Comparison of ENCODE assay signal across 8 cellular contexts in genomic region chr4:113979157-113979972, GRCh38. TPM values are rescaled to one million over a fixed set of nuclear protein-coding genes. Genes with fewer than 3 reads are reported as not detected.
DNase-seq lines count a peak whose midpoint lies in the region; ATAC-seq and TF ChIP-seq lines count a peak whose summit lies in the region.

TSS of gene ARSJ (minus strand) at chr4:113979647. CDS start at chr4:113978834, 813 bp downstream.

- TF ChIP-seq CTCF in RWPE1 (conservative IDR thresholded peaks at IDR 0.05; ENCODE audit: low read depth) (no peak), MCF 10A (IDR thresholded peaks at IDR 0.05; ENCODE audit: unreplicated experiment) (peak; percentile 34), progenitor cell of endocrine pancreas (IDR thresholded peaks at IDR 0.05; ENCODE audit: unreplicated experiment) (no peak)

- POLR2A ChIA-PET in RWPE1 (lab: Yijun Ruan, JAX; ENCODE audit: low non-redundant PET), result interaction anchor here (0.5 kb wide), 1 partner anchor 79 kb away, joined by 3 read pairs; no protein-coding TSS in a partner anchor
- POLR2A ChIA-PET in MCF 10A (lab: Yijun Ruan, JAX), result interaction anchor here (0.6 to 6.1 kb wide), 32 partner anchors 8 to 533 kb away, joined by 3 to 125 read pairs (median 6); no protein-coding TSS in a partner anchor

- CTCF ChIA-PET in RWPE1 (lab: Yijun Ruan, JAX), result interaction anchor here (0.6 to 0.7 kb wide), 3 partner anchors 36 to 139 kb away, joined by 3 read pairs; no protein-coding TSS in a partner anchor
- CTCF ChIA-PET in MCF 10A (lab: Yijun Ruan, JAX), result interaction anchor here (0.6 to 2.3 kb wide), 10 partner anchors 9 to 1230 kb away, joined by 3 to 18 read pairs (median 4); no protein-coding TSS in a partner anchor

- H3K9me3 Mint-ChIP-seq in MCF 10A (ENCODE audit: unreplicated experiment), result no peaks in the 10 kb centered on the region
- H3K9me3 Mint-ChIP-seq in progenitor cell of endocrine pancreas (ENCODE audit: low read depth), result peaks cover 4% of the 10 kb centered on the region

- H3K27ac ChIP-seq in RWPE1, result peak within 1 kb of the TSS; percentile 94

- H3K4me3 Mint-ChIP-seq in MCF 10A (ENCODE audit: unreplicated experiment) (peak within 1 kb of the TSS; percentile 94), progenitor cell of endocrine pancreas (ENCODE audit: low read depth) (peak within 1 kb of the TSS; percentile 79)

- H3K27me3 Mint-ChIP-seq in MCF 10A (ENCODE audit: insufficient read depth, unreplicated experiment) (no peaks in the 10 kb centered on the region), progenitor cell of endocrine pancreas (peaks cover 63% of the 10 kb centered on the region)

- ATAC-seq in GM21528 (IDR thresholded peaks at IDR 0.05; ENCODE audit: low FRiP score, unreplicated experiment), result no peak
- ATAC-seq in HG02571 (IDR thresholded peaks at IDR 0.05; ENCODE audit: unreplicated experiment), result no peak

- H3K4me1 Mint-ChIP-seq in MCF 10A (ENCODE audit: insufficient read depth, unreplicated experiment) (peaks cover 19% of the 10 kb centered on the region), progenitor cell of endocrine pancreas (ENCODE audit: low read depth) (peaks cover 14% of the 10 kb centered on the region)

- peak within 1 kb of the TSS; percentile 95 for H3K27ac Mint-ChIP-seq in MCF 10A (ENCODE audit: low read depth, unreplicated experiment)
- peak within 1 kb of the TSS; percentile 60 for H3K27ac Mint-ChIP-seq in progenitor cell of endocrine pancreas

- intact Hi-C loops in MCF 10A (cut with micrococcal nuclease), result loop anchor here (1.0 to 5.0 kb wide), 8 partner anchors 18 to 587 kb away; no protein-coding TSS in a partner anchor

- peaks cover 6% of the 10 kb centered on the region for H3K36me3 Mint-ChIP-seq in MCF 10A (ENCODE audit: insufficient read depth, unreplicated experiment)
- H3K36me3 Mint-ChIP-seq in progenitor cell of endocrine pancreas (ENCODE audit: insufficient read depth), result peaks cover 1% of the 10 kb centered on the region

- peak; percentile 8 for DNase-seq in NCI-H82 (lab: John Stamatoyannopoulos, UW)
- DNase-seq in NCI-H82 treated with DMSO at 0.1 percent for 48 hours (lab: John Stamatoyannopoulos, UW; ENCODE audit: unreplicated experiment), result no peak
- DNase-seq in RWPE1 (ENCODE audit: low spot score), result peak; percentile 67
- peak; percentile 87 for DNase-seq in MCF 10A (ENCODE audit: unreplicated experiment)
- peak in 39 of 51 donors; percentile 3 to 62 (median 32) for DNase-seq in hypothalamus (lab: John Stamatoyannopoulos, UW)
- peak; percentile 53 for DNase-seq in progenitor cell of endocrine pancreas (ENCODE audit: low spot score, unreplicated experiment)

- BruUV-seq in MCF 10A (replicated peaks; lab: Mats Ljungman, UMichigan), result no TSS peak

RNA-seq across cellular contexts. Expression of gene ARSJ, which starts in this region (rescaled TPM):
- total RNA-seq in MCF 10A (2022), result 36.2 and 50.7 TPM in 2 replicates
- 0.46 and 0.75 TPM in 2 replicates for total RNA-seq in progenitor cell of endocrine pancreas

Comparison
In these comparisons a context has a peak if more than half of its experiments do, and no peak if none do; other contexts are left out.
1. RNA of gene ARSJ (total RNA-seq): 36.2 to 50.7 TPM in MCF 10A; 0.46 to 0.75 TPM in progenitor cell of endocrine pancreas; every median in the first group is over 10 times any median in the second.
2. Peak in DNase-seq in progenitor cell of endocrine pancreas; RNA of the gene not detected or under 1 TPM.